In the genomic region with DNA sequence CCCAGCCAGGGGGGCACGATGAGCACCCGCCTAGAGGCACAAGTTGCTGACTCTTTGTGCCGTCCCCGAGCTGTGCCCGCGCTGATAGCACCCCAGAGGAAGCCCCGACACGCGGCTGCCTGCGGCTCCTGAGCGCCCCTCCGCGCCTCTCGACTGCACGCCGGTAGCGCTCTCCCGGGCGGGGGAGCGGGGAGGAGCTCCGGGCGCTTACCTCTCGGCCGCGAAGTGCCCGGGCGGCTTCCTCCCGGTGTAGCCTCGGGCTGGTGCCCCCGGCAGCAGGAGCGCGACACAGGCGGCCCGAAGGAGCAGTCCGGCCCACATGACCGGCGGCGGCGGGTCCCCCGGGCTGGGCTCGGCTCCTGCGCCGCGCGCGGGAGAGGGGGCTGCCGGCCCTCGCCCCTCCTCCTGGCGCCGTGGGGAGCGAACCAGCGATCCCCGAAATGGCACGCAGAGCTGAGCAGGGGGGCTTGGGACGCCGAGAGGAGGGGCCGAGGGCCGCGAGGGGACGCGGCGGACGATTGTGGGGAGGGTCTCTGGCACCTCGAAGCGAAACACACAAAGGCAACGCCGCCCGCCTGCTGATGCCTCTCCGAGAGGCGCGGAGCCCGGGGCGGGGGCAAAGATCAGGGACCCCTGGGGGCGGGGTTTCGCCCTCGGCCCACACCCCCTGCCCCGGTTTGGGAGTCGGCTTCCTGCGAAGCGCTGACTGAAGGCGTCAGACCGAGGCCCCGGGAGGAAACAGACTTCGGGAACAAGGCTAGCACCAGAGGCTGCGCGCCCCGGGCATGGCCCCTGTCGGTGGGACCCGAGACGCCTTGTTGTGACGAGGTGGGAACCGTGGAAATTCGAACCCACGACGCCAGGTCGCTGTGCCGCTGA, we compare ENCODE assay signal across 8 cellular contexts. TPM values are rescaled to one million over a fixed set of nuclear protein-coding genes. Genes with fewer than 3 reads are reported as not detected.
DNase-seq lines count a peak whose midpoint lies in the region; ATAC-seq lines count a peak whose summit lies in the region.

A gene with protein sequence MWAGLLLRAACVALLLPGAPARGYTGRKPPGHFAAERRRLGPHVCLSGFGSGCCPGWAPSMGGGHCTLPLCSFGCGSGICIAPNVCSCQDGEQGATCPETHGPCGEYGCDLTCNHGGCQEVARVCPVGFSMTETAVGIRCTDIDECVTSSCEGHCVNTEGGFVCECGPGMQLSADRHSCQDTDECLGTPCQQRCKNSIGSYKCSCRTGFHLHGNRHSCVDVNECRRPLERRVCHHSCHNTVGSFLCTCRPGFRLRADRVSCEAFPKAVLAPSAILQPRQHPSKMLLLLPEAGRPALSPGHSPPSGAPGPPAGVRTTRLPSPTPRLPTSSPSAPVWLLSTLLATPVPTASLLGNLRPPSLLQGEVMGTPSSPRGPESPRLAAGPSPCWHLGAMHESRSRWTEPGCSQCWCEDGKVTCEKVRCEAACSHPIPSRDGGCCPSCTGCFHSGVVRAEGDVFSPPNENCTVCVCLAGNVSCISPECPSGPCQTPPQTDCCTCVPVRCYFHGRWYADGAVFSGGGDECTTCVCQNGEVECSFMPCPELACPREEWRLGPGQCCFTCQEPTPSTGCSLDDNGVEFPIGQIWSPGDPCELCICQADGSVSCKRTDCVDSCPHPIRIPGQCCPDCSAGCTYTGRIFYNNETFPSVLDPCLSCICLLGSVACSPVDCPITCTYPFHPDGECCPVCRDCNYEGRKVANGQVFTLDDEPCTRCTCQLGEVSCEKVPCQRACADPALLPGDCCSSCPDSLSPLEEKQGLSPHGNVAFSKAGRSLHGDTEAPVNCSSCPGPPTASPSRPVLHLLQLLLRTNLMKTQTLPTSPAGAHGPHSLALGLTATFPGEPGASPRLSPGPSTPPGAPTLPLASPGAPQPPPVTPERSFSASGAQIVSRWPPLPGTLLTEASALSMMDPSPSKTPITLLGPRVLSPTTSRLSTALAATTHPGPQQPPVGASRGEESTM (minus strand): TSS at position 600 of the 879 bp plus-strand sequence. CDS start 279 bp downstream, at position 321.

- H3K36me3 Mint-ChIP-seq in dendritic cell treated with granulocyte-macrophage colony-stimulating factor and Interleukin-4, amounts not matched to agents 40 ng/mL and 50 ng/mL, for 4 days (ENCODE audit: low read depth): peaks cover 14% of the 10 kb centered on the region

- peaks cover 62% of the 10 kb centered on the region for H3K27me3 Mint-ChIP-seq in dendritic cell treated with granulocyte-macrophage colony-stimulating factor and Interleukin-4, amounts not matched to agents 40 ng/mL and 50 ng/mL, for 4 days

- peaks cover 43% of the 10 kb centered on the region for H3K4me1 Mint-ChIP-seq in dendritic cell treated with granulocyte-macrophage colony-stimulating factor and Interleukin-4, amounts not matched to agents 40 ng/mL and 50 ng/mL, for 4 days (ENCODE audit: low read depth)

- no peaks in the 10 kb centered on the region for H3K9me3 Mint-ChIP-seq in dendritic cell treated with granulocyte-macrophage colony-stimulating factor and Interleukin-4, amounts not matched to agents 40 ng/mL and 50 ng/mL, for 4 days

- DNase-seq in NCI-H2029 (lab: John Stamatoyannopoulos, UW) (peak; percentile 30), NCI-H2029 treated with DMSO at 0.1 percent for 48 hours (lab: John Stamatoyannopoulos, UW) (no peak), NCI-H2081 treated with DMSO at 0.1 percent for 48 hours (lab: John Stamatoyannopoulos, UW) (peak; percentile 8), lung microvascular endothelial cell (ENCODE audit: low read depth in 2 of 2) (peak; percentile 57 to 65)
- DNase-seq in activated CD4-positive, alpha-beta T cell treated with anti-CD3 and anti-CD28 coated beads for 48 hours: peak; percentile 85
- peak; percentile 28 to 45 for DNase-seq in stimulated activated CD8-positive, alpha-beta memory T cell treated with anti-CD3 and anti-CD28 coated beads, Interleukin-2, amount 100 ng/mL, for 1 hour (ENCODE audit: low read depth in 2 of 2)

- peak within 1 kb of the TSS; percentile 69 for H3K4me3 Mint-ChIP-seq in dendritic cell treated with granulocyte-macrophage colony-stimulating factor and Interleukin-4, amounts not matched to agents 40 ng/mL and 50 ng/mL, for 4 days

- intact Hi-C loops in dendritic cell treated with granulocyte-macrophage colony-stimulating factor and Interleukin-4, amounts not matched to agents 40 ng/mL and 50 ng/mL, for 4 days (cut with micrococcal nuclease): no loop called here

- peak within 1 kb of the TSS; percentile 43 for H3K27ac Mint-ChIP-seq in dendritic cell treated with granulocyte-macrophage colony-stimulating factor and Interleukin-4, amounts not matched to agents 40 ng/mL and 50 ng/mL, for 4 days

- peak; percentile 59 for ATAC-seq in HG02884 (IDR thresholded peaks at IDR 0.05; ENCODE audit: unreplicated experiment)

RNA-seq across cellular contexts. Expression of the gene that starts here (rescaled TPM):
- 0.60 and 2.2 TPM in 2 replicates for total RNA-seq in lung microvascular endothelial cell
